12 cellular contexts compared by ENCODE assay signal in the genomic region with DNA sequence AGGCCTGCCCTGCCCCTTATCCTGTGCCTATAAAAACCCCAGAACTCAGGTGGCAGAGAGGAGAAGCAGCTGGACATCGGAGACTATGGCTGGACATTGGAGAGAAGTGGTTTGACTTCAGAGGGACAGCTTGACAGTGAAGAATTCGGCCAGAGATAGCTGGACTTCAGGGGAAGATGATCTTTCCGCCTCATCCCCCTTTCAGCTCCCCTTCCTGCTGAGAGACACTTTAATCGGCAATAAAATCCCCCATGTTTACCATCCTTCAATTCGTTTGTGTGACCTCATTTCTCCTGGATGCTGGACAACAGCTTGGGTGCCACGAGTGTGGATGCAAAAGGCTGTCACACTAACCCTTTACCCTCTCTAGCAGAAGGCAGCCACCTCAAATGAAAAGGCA.
DNase-seq lines count a peak whose midpoint lies in the region; ATAC-seq and TF ChIP-seq lines count a peak whose summit lies in the region.
"Had no signal": no experiment of that assay in that cellular context is flagged by ENCODE, and none has a peak within 500 bp of the region (broad histone marks: within the 10 kb centered on the region; RNA-seq: fewer than 3 reads in every experiment).

No MANE protein-coding gene starts in this region.

- TF ChIP-seq POLR2A in uterus (IDR thresholded peaks at IDR 0.05), result no peak

- POLR2A ChIA-PET in HEK293 (lab: Yijun Ruan, JAX), result interaction anchor here (0.9 kb wide), 1 partner anchor 460 kb away, joined by 3 read pairs; no protein-coding TSS in a partner anchor

- H3K4me1 Mint-ChIP-seq in brain, result peaks cover 32% of the 10 kb centered on the region
- peaks cover 58% of the 10 kb centered on the region for H3K4me1 Mint-ChIP-seq in nephron progenitor cell

- no peaks in the 10 kb centered on the region for H3K9me3 ChIP-seq in HEK293 (ENCODE audit: control insufficient read depth, insufficient read depth, low read depth, low read length)
- H3K9me3 ChIP-seq in uterus, result no peaks in the 10 kb centered on the region
- H3K9me3 ChIP-seq: Caco-2, HAP-1 had no signal

- H3K36me3 Mint-ChIP-seq in brain (no peaks in the 10 kb centered on the region), nephron progenitor cell (ENCODE audit: low read depth) (no peaks in the 10 kb centered on the region)

- no peaks in the 10 kb centered on the region for H3K27me3 Mint-ChIP-seq in brain
- H3K27me3 Mint-ChIP-seq in nephron progenitor cell (ENCODE audit: low read depth, poor library complexity), result no peaks in the 10 kb centered on the region
- H3K27me3 Mint-ChIP-seq: CD4-positive, alpha-beta T cell had no signal

- intact Hi-C loops in uterus (cut with DNase I; ENCODE audit: low total_unique reads), result loop anchor here (5.0 to 10.0 kb wide), 3 partner anchors 236 to 836 kb away; partner anchors contain the start of gene GAS1

- H3K27ac Mint-ChIP-seq in brain, result peak overlapping the region in 3 of 5 experiments; percentile 30 to 85 (median 52)
- H3K27ac Mint-ChIP-seq in nephron progenitor cell, result peak overlapping the region; percentile 51
- H3K27ac Mint-ChIP-seq: CD4-positive, alpha-beta T cell had no signal

- DNase-seq in nephron progenitor cell, result no peak
- DNase-seq in uterus, result no peak
- DNase-seq in Ammon's horn (ENCODE audit: low spot score), result no peak
- no peak for DNase-seq in stimulated activated CD4-positive, alpha-beta T cell treated with anti-CD3 and anti-CD28 coated beads, Interleukin-12 subunit alpha, Interleukin-12 subunit beta, amount 100 ng/mL, for 4 hours
- DNase-seq: ACHN; Caco-2; CD4-positive, alpha-beta T cell had no signal

- H3K27ac ChIP-seq in HEK293 (ENCODE audit: extremely low read depth, low read depth, low read length), result no peak overlapping the region
- peak overlapping the region; percentile 69 to 71 for H3K27ac ChIP-seq in uterus
- H3K27ac ChIP-seq: C4-2B had no signal

- peaks cover 0 to 5% (median 0%) of the 10 kb centered on the region in 5 experiments for H3K9me3 Mint-ChIP-seq in brain
- H3K9me3 Mint-ChIP-seq in nephron progenitor cell, result no peaks in the 10 kb centered on the region
- H3K9me3 Mint-ChIP-seq: CD4-positive, alpha-beta T cell had no signal

- CTCF ChIA-PET in HEK293 (lab: Yijun Ruan, JAX), result interaction anchor here (0.6 to 4.5 kb wide), 16 partner anchors 9 to 1084 kb away, joined by 3 to 45 read pairs (median 4); partner anchors contain the start of gene GAS1

- H3K4me3 Mint-ChIP-seq in brain, result no peak overlapping the region
- no peak overlapping the region for H3K4me3 Mint-ChIP-seq in nephron progenitor cell
- H3K4me3 Mint-ChIP-seq: CD4-positive, alpha-beta T cell had no signal

- no peaks in the 10 kb centered on the region for H3K27me3 ChIP-seq in uterus

- ATAC-seq in SK-N-SH treated with all-trans-retinoic acid at 6 μM for 48 hours, result no peak

- H3K4me1 ChIP-seq in HEK293 (ENCODE audit: control insufficient read depth, insufficient read depth, low read length), result peaks cover 3% of the 10 kb centered on the region; the same call in 1 of the 2 replicates
- no peaks in the 10 kb centered on the region for H3K4me1 ChIP-seq in uterus
- H3K4me1 ChIP-seq: Caco-2, HAP-1 had no signal

- H3K4me3 ChIP-seq in HEK293 (ENCODE audit: low read depth, low read length), result no peak overlapping the region
- no peak overlapping the region for H3K4me3 ChIP-seq in uterus
- H3K4me3 ChIP-seq: HAP-1 had no signal

- H3K36me3 ChIP-seq in HEK293 (ENCODE audit: control insufficient read depth in 2 of 2, insufficient read depth in 1 of 2, low read length in 2 of 2) (no peaks in the 10 kb centered on the region), uterus (no peaks in the 10 kb centered on the region)
- H3K36me3 ChIP-seq: HAP-1 had no signal

- no peak for TF ChIP-seq CTCF in HEK293 (tag by site-specific recombination; IDR thresholded peaks at IDR 0.05)
- no peak for TF ChIP-seq CTCF in brain (conservative IDR thresholded peaks at IDR 0.05)
- TF ChIP-seq CTCF in nephron progenitor cell (IDR thresholded peaks at IDR 0.05), result no peak
- TF ChIP-seq CTCF in uterus (IDR thresholded peaks at IDR 0.05), result no peak

TF ChIP-seq in HEK293, 187 proteins besides CTCF, POLR2A, EP300 and RAD21:
- TF ChIP-seq ZFP69B (tag by site-specific recombination; IDR thresholded peaks at IDR 0.05) (0 out of 2 replicates have a peak, but pooled peaks have one; percentile 16), ZNF658 (tag by site-specific recombination; IDR thresholded peaks at IDR 0.05) (no peak), FEZF1 (tag by site-specific recombination; IDR thresholded peaks at IDR 0.05) (peak; percentile 62; the same call in 1 of the 2 replicates), MZF1 (tag by site-specific recombination; IDR thresholded peaks at IDR 0.05; ENCODE audit: borderline replicate concordance) (peak; percentile 96)
- TF ChIP-seq, protein P1, sequence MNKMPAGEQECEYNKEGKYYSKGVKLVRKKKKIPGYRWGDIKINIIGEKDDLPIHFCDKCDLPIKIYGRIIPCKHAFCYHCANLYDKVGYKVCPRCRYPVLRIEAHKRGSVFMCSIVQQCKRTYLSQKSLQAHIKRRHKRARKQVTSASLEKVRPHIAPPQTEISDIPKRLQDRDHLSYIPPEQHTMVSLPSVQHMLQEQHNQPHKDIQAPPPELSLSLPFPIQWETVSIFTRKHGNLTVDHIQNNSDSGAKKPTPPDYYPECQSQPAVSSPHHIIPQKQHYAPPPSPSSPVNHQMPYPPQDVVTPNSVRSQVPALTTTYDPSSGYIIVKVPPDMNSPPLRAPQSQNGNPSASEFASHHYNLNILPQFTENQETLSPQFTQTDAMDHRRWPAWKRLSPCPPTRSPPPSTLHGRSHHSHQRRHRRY (tag by site-specific recombination; IDR thresholded peaks at IDR 0.05), result no peak

TF ChIP-seq in SK-N-SH treated with all-trans-retinoic acid at 6 μM for 48 hours, 23 proteins besides CTCF, POLR2A, EP300 and RAD21 (continues in another document):
- TF ChIP-seq ZNF70 (CRISPR knock-in tag; IDR thresholded peaks at IDR 0.05) (no peak), CSDC2 (CRISPR knock-in tag; IDR thresholded peaks at IDR 0.05) (no peak), ZFP30 (CRISPR knock-in tag; IDR thresholded peaks at IDR 0.05) (no peak), ISL1 (CRISPR knock-in tag; IDR thresholded peaks at IDR 0.05) (no peak), BACH2 (CRISPR knock-in tag; IDR thresholded peaks at IDR 0.05; ENCODE audit: borderline replicate concordance) (no peak), ZNF565 (CRISPR knock-in tag; conservative IDR thresholded peaks at IDR 0.05; ENCODE audit: low read depth) (no peak), SNAI2 (CRISPR knock-in tag; IDR thresholded peaks at IDR 0.05) (no peak), ZNF8 (CRISPR knock-in tag; IDR thresholded peaks at IDR 0.05) (no peak), TSHZ2 (CRISPR knock-in tag; IDR thresholded peaks at IDR 0.05) (no peak), ARNTL (CRISPR knock-in tag; IDR thresholded peaks at IDR 0.05; ENCODE audit: borderline replicate concordance, low read depth) (no peak), RARB (CRISPR knock-in tag; IDR thresholded peaks at IDR 0.05) (no peak), TCF4 (CRISPR knock-in tag; IDR thresholded peaks at IDR 0.05; ENCODE audit: borderline replicate concordance) (no peak), ESRRG (CRISPR knock-in tag; IDR thresholded peaks at IDR 0.05) (no peak), OSR1 (CRISPR knock-in tag; IDR thresholded peaks at IDR 0.05) (no peak)
- TF ChIP-seq, protein P2, sequence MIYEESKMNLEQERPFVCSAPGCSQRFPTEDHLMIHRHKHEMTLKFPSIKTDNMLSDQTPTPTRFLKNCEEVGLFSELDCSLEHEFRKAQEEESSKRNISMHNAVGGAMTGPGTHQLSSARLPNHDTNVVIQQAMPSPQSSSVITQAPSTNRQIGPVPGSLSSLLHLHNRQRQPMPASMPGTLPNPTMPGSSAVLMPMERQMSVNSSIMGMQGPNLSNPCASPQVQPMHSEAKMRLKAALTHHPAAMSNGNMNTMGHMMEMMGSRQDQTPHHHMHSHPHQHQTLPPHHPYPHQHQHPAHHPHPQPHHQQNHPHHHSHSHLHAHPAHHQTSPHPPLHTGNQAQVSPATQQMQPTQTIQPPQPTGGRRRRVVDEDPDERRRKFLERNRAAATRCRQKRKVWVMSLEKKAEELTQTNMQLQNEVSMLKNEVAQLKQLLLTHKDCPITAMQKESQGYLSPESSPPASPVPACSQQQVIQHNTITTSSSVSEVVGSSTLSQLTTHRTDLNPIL (CRISPR knock-in tag; IDR thresholded peaks at IDR 0.05; ENCODE audit: low read depth), result no peak
